In genomic region chr22:25551396-25551795, GRCh38 we compare ENCODE assay signal across 21 cellular contexts.
"Had no signal": no experiment of that assay in that cellular context is flagged by ENCODE, and none has a peak within 500 bp of the region (broad histone marks: within the 10 kb centered on the region; RNA-seq: fewer than 3 reads in every experiment).

No MANE protein-coding gene starts in this region.

- H3K4me1 Mint-ChIP-seq: T-cell had no signal

- DNase-seq: activated CD4-positive, alpha-beta T cell treated with anti-CD3 and anti-CD28 coated beads for 48 hours; activated CD4-positive, alpha-beta T cell treated with anti-CD3 and anti-CD28 coated beads, Interleukin-2, amount 50 U/mL, for 48 hours; activated CD8-positive, alpha-beta memory T cell treated with anti-CD3 and anti-CD28 coated beads for 24 hours; activated gamma-delta T cell; activated naive CD4-positive, alpha-beta T cell treated with anti-CD3 and anti-CD28 coated beads for 36 hours; activated T-cell treated with anti-CD3 and anti-CD28 coated beads, Interleukin-2, amount 50 U/mL, for 4 hours; amygdala; body of pancreas; central memory CD4-positive, alpha-beta T cell; Karpas-422; NCI-H1048; NCI-H146; NCI-H187 treated with DMSO at 0.1 percent for 48 hours; NCI-H2081 treated with DMSO at 0.1 percent for 48 hours; NCI-H524; PC-3; SHP77 treated with DMSO at 0.1 percent for 48 hours; T-cell; WERI-Rb-1 had no signal

- H3K27ac ChIP-seq: body of pancreas, WERI-Rb-1 had no signal

- H3K27me3 Mint-ChIP-seq: activated naive CD8-positive, alpha-beta T cell had no signal

- ATAC-seq: activated T-cell treated with anti-CD3 and anti-CD28 coated beads, Interleukin-2, amount 50 U/mL, for 4 hours; body of pancreas; K562; PC-3; T-cell had no signal

- H3K4me3 Mint-ChIP-seq: activated naive CD4-positive, alpha-beta T cell treated with anti-CD3 and anti-CD28 coated beads for 36 hours; activated naive CD8-positive, alpha-beta T cell; activated T-cell treated with anti-CD3 and anti-CD28 coated beads, Interleukin-2, amount 50 U/mL, for 4 hours; T-cell had no signal

- H3K9me3 Mint-ChIP-seq: activated naive CD4-positive, alpha-beta T cell treated with anti-CD3 and anti-CD28 coated beads for 36 hours; activated T-cell treated with anti-CD3 and anti-CD28 coated beads, Interleukin-2, amount 50 U/mL, for 4 hours had no signal

- H3K27ac Mint-ChIP-seq: activated naive CD4-positive, alpha-beta T cell treated with anti-CD3 and anti-CD28 coated beads for 36 hours; activated naive CD8-positive, alpha-beta T cell; T-cell had no signal

- H3K36me3 Mint-ChIP-seq: activated naive CD8-positive, alpha-beta T cell; T-cell had no signal

- H3K36me3 ChIP-seq: WERI-Rb-1 had no signal

- H3K27me3 ChIP-seq: body of pancreas had no signal

- H3K4me3 ChIP-seq: body of pancreas, K562 had no signal
